ENCODE assay signal across 2 cellular contexts in genomic region chr2:236306825-236307540, GRCh38.
TF ChIP-seq lines count a peak whose summit lies in the region.

No MANE protein-coding gene starts in this region.

TF ChIP-seq in GM23338, 12 proteins besides CTCF, POLR2A, EP300 and RAD21:
- TF ChIP-seq ZNF331 (CRISPR knock-in tag; IDR thresholded peaks at IDR 0.05; ENCODE audit: low read depth) (no peak), ETS1 (IDR thresholded peaks at IDR 0.05) (no peak), POLR2AphosphoS5 (IDR thresholded peaks at IDR 0.05; ENCODE audit: low read depth) (no peak)

TF ChIP-seq in H1, 55 proteins besides CTCF, POLR2A, EP300 and RAD21:
- TF ChIP-seq TAF1 (IDR thresholded peaks at IDR 0.05; ENCODE audit: low read depth, low read length) (no peak), ATF3 (IDR thresholded peaks at IDR 0.05; ENCODE audit: insufficient read depth, low read depth, low read length) (no peak), JUND (IDR thresholded peaks at IDR 0.05; ENCODE audit: low read length) (no peak), POU5F1 (IDR thresholded peaks at IDR 0.05; ENCODE audit: low read depth, low read length) (no peak), CHD2 (IDR thresholded peaks at IDR 0.05; ENCODE audit: low read length) (no peak), KDM5A (IDR thresholded peaks at IDR 0.05; ENCODE audit: low read length) (no peak), SRF (IDR thresholded peaks at IDR 0.05; ENCODE audit: low read depth, low read length) (no peak), SP4 (IDR thresholded peaks at IDR 0.05; ENCODE audit: low read length) (no peak), SAP30 (IDR thresholded peaks at IDR 0.05; ENCODE audit: insufficient read depth, insufficient replicate concordance, low read length) (no peak), GTF2F1 (IDR thresholded peaks at IDR 0.05; ENCODE audit: borderline replicate concordance, low read depth, low read length) (no peak), CTBP2 (IDR thresholded peaks at IDR 0.05; ENCODE audit: borderline replicate concordance, insufficient read depth, insufficient read length, low read length) (no peak)
